Comparison of ENCODE assay signal across 2 cellular contexts in the genomic region with DNA sequence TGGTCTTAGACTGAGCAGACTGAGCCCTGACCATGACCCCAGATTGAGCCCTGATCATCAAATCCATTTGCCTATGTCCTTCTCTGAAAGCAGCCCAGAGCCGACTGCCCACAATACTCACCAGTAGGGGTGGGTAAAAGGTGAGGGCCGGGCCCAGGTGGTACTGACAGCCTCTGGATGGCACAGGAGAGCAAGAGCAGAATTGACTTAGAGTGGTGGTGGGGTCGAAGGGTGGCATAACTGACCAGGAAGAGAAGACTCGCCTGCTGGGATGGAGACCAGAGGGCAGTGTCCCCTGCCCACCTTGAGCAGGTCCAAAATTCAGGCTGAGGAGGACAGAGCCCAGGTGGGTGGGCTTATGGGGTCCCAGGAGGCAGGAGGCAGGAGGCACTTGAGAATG.
TF ChIP-seq lines count a peak whose summit lies in the region.

No MANE protein-coding gene starts in this region.

TF ChIP-seq in HEK293, 187 proteins besides CTCF, POLR2A, EP300 and RAD21 (continued from another document):
- TF ChIP-seq, protein P1, sequence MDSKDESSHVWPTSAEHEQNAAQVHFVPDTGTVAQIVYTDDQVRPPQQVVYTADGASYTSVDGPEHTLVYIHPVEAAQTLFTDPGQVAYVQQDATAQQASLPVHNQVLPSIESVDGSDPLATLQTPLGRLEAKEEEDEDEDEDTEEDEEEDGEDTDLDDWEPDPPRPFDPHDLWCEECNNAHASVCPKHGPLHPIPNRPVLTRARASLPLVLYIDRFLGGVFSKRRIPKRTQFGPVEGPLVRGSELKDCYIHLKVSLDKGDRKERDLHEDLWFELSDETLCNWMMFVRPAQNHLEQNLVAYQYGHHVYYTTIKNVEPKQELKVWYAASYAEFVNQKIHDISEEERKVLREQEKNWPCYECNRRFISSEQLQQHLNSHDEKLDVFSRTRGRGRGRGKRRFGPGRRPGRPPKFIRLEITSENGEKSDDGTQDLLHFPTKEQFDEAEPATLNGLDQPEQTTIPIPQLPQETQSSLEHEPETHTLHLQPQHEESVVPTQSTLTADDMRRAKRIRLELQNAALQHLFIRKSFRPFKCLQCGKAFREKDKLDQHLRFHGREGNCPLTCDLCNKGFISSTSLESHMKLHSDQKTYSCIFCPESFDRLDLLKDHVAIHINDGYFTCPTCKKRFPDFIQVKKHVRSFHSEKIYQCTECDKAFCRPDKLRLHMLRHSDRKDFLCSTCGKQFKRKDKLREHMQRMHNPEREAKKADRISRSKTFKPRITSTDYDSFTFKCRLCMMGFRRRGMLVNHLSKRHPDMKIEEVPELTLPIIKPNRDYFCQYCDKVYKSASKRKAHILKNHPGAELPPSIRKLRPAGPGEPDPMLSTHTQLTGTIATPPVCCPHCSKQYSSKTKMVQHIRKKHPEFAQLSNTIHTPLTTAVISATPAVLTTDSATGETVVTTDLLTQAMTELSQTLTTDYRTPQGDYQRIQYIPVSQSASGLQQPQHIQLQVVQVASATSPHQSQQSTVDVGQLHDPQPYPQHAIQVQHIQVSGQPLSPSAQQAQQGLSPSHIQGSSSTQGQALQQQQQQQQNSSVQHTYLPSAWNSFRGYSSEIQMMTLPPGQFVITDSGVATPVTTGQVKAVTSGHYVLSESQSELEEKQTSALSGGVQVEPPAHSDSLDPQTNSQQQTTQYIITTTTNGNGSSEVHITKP (tag by site-specific recombination; IDR thresholded peaks at IDR 0.05), result peak; percentile 73
TF ChIP-seq in HEK293: peak in this region for 1.

TF ChIP-seq in K562, 482 proteins besides CTCF, POLR2A, EP300 and RAD21 (continued from another document):
- TF ChIP-seq, protein P1 (IDR thresholded peaks at IDR 0.05; ENCODE audit: partially characterized antibody), result peak; percentile 82
- TF ChIP-seq ZC3H4 (CRISPR knock-in tag; IDR thresholded peaks at IDR 0.05; ENCODE audit: borderline replicate concordance) (no peak), HINFP (tag; conservative IDR thresholded peaks at IDR 0.05; ENCODE audit: low read depth) (no peak)
TF ChIP-seq in K562: peak in this region for 1.
